In genomic region chr6:51007237-51007636, GRCh38 we compare ENCODE assay signal across 8 cellular contexts.
"Had no signal": no experiment of that assay in that cellular context is flagged by ENCODE, and none has a peak within 500 bp of the region (broad histone marks: within the 10 kb centered on the region; RNA-seq: fewer than 3 reads in every experiment).

No MANE protein-coding gene starts in this region.

- DNase-seq: GDM1, GF-D8 had no signal

- ATAC-seq: GM12878 had no signal

- H3K4me3 ChIP-seq: GM12878 had no signal

- FAIRE-seq: G401.6, GM12878, GM12891, GM12892, GM18507, GM19239 had no signal
